Comparison of ENCODE assay signal across 15 cellular contexts in the genomic region with DNA sequence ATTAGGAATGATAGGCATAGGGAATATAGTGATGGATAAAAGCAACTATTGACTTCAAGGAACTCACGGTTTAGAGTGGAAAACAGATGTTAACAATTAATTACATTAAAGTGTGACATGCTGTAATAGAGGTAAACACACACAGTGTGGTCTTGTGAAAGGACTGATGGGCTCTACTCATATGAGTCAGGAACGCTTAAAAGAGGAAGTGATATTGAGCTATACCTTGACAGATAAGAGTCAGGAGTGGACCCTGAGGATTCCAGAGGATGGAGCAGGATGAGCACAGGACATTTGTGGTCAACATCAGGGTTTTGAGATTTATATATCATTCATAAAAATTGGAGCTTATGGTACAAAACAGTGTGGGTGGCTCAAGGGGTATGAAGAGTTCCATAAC. TPM values are rescaled to one million over a fixed set of nuclear protein-coding genes. Genes with fewer than 3 reads are reported as not detected.
A peak's percentile ranks its signal among the peaks of the same experiment; 100 is the strongest.
DNase-seq lines count a peak whose midpoint lies in the region; ATAC-seq and TF ChIP-seq lines count a peak whose summit lies in the region.
"Had no signal": no experiment of that assay in that cellular context is flagged by ENCODE, and none has a peak within 500 bp of the region (broad histone marks: within the 10 kb centered on the region; RNA-seq: fewer than 3 reads in every experiment).

No MANE protein-coding gene starts in this region.

- H3K4me1 Mint-ChIP-seq in MCF 10A (ENCODE audit: insufficient read depth, unreplicated experiment): no peaks in the 10 kb centered on the region
- H3K4me1 Mint-ChIP-seq: CD14-positive monocyte, endodermal cell had no signal

- TF ChIP-seq POLR2A in NB4 (IDR thresholded peaks at IDR 0.05; ENCODE audit: extremely low read depth, insufficient read length): no peak

- no peak overlapping the region for H3K4me3 Mint-ChIP-seq in MCF 10A (ENCODE audit: unreplicated experiment)
- H3K4me3 Mint-ChIP-seq: CD14-positive monocyte, endodermal cell had no signal

- BruUV-seq in MCF 10A (replicated peaks; lab: Mats Ljungman, UMichigan): no TSS peak

- peaks cover 48% of the 10 kb centered on the region for H3K36me3 Mint-ChIP-seq in MCF 10A (ENCODE audit: insufficient read depth, unreplicated experiment)

- H3K4me3 ChIP-seq in NB4 (ENCODE audit: low read depth, low read length): no peak overlapping the region

- POLR2A ChIA-PET in MCF 10A (lab: Yijun Ruan, JAX): no interaction called here

- no peaks in the 10 kb centered on the region for H3K9me3 Mint-ChIP-seq in MCF 10A (ENCODE audit: unreplicated experiment)
- H3K9me3 Mint-ChIP-seq: CD14-positive monocyte, endodermal cell had no signal

- H3K27me3 Mint-ChIP-seq in MCF 10A (ENCODE audit: insufficient read depth, unreplicated experiment): no peaks in the 10 kb centered on the region

- CTCF ChIA-PET in MCF 10A (lab: Yijun Ruan, JAX): interaction anchor here (0.5 to 2.5 kb wide), 3 partner anchors 10 to 483 kb away, joined by 5 to 16 read pairs (median 8); no protein-coding TSS in a partner anchor

- H3K27ac Mint-ChIP-seq in MCF 10A (ENCODE audit: low read depth, unreplicated experiment): no peak overlapping the region
- H3K27ac Mint-ChIP-seq: endodermal cell had no signal

- DNase-seq in NB4 (ENCODE audit: low read depth) (peak; percentile 28), NCI-H2081 treated with DMSO at 0.1 percent for 48 hours (lab: John Stamatoyannopoulos, UW) (no peak), NCI-H2227 treated with DMSO at 0.1 percent for 48 hours (lab: John Stamatoyannopoulos, UW) (no peak), MCF 10A (ENCODE audit: unreplicated experiment) (no peak)
- DNase-seq: endodermal cell; hypothalamus; mesenchymal stem cell; NCI-H1930; stimulated activated CD4-positive, alpha-beta T cell treated with anti-CD3 and anti-CD28 coated beads, Interleukin-1b, Interleukin-23, amount 100 ng/mL, for 48 hours; T1000 had no signal

- TF ChIP-seq CTCF in NB4 (IDR thresholded peaks at IDR 0.05; ENCODE audit: low read depth, low read length) (no peak), MCF 10A (IDR thresholded peaks at IDR 0.05; ENCODE audit: unreplicated experiment) (no peak)

- intact Hi-C loops in MCF 10A (cut with micrococcal nuclease): no loop called here

- peak; percentile 94 for ATAC-seq in GM18867 (IDR thresholded peaks at IDR 0.05; ENCODE audit: unreplicated experiment)
- ATAC-seq in GM21515 (IDR thresholded peaks at IDR 0.05; ENCODE audit: unreplicated experiment): peak; percentile 93
- peak; percentile 92 for ATAC-seq in HG03045 (IDR thresholded peaks at IDR 0.05; ENCODE audit: unreplicated experiment)
- ATAC-seq in activated CD4-positive, CD25-positive, alpha-beta regulatory T cell treated with anti-CD3 and anti-CD28 coated beads, Interleukin-2, amount 50 U/mL, for 24 hours: no peak

RNA-seq across cellular contexts. Expression of gene EXOG, which starts 11.0 kb away (rescaled TPM):
- 17.5 and 21.9 TPM in 2 replicates for total RNA-seq in MCF 10A (2022)

RNA-seq across cellular contexts. Expression of gene ACVR2B, which starts 53.4 kb away (rescaled TPM):
- total RNA-seq in MCF 10A (2022): 3.6 and 3.8 TPM in 2 replicates

Comparison
In these comparisons a context has a peak if more than half of its experiments do, and no peak if none do; other contexts are left out.
1. ATAC-seq: peak in GM18867 (single experiment), GM21515 (single experiment) and HG03045 (single experiment); none in activated CD4-positive, CD25-positive, alpha-beta regulatory T cell treated with anti-CD3 and anti-CD28 coated beads, Interleukin-2, amount 50 U/mL, for 24 hours (0 of 2).